ENCODE assay signal across 1 cellular context in genomic region chr9:72154468-72155281, GRCh38.
TF ChIP-seq lines count a peak whose summit lies in the region.

No MANE protein-coding gene starts in this region.

TF ChIP-seq in GM23338, 12 proteins besides CTCF, POLR2A, EP300 and RAD21 (continued from another document):
- TF ChIP-seq ETS1 (IDR thresholded peaks at IDR 0.05) (no peak), REST (IDR thresholded peaks at IDR 0.05; ENCODE audit: unreplicated experiment) (no peak), POLR2AphosphoS5 (IDR thresholded peaks at IDR 0.05; ENCODE audit: low read depth) (no peak), ZNF331 (CRISPR knock-in tag; IDR thresholded peaks at IDR 0.05; ENCODE audit: low read depth) (no peak), EZH2 (IDR thresholded peaks at IDR 0.05; ENCODE audit: low read depth, unreplicated experiment) (no peak)
TF ChIP-seq in GM23338: peak in this region for 0.
